Comparison of ENCODE assay signal across 10 cellular contexts in genomic region chr5:16889203-16889971, GRCh38. TPM values are rescaled to one million over a fixed set of nuclear protein-coding genes. Genes with fewer than 3 reads are reported as not detected.
DNase-seq lines count a peak whose midpoint lies in the region; ATAC-seq and TF ChIP-seq lines count a peak whose summit lies in the region.
"Had no signal": no experiment of that assay in that cellular context is flagged by ENCODE, and none has a peak within 500 bp of the region (broad histone marks: within the 10 kb centered on the region; RNA-seq: fewer than 3 reads in every experiment).

No MANE protein-coding gene starts in this region.

- no peaks in the 10 kb centered on the region for H4K20me1 ChIP-seq in BLaER1 treated with 17β-estradiol and CSF1 and Interleukin-3, amounts not matched to agents 10 nM and 100 nM

- no peak for ATAC-seq in activated CD8-positive, alpha-beta memory T cell treated with anti-CD3 and anti-CD28 coated beads, Interleukin-2, amount 10 ng/mL, durations not matched to agents 7 days and 5 days
- no peak for ATAC-seq in HG03521 (IDR thresholded peaks at IDR 0.05; ENCODE audit: unreplicated experiment)

- no peak overlapping the region for H3K4me3 ChIP-seq in BLaER1 treated with 17β-estradiol and CSF1 and Interleukin-3, amounts not matched to agents 10 nM and 100 nM
- H3K4me3 ChIP-seq in astrocyte of the spinal cord (ENCODE audit: low read depth, low read length) (no peak overlapping the region), mesodermal cell (ENCODE audit: extremely low read depth, insufficient read depth, low read length, poor library complexity, severe bottlenecking) (no peak overlapping the region)

- no peaks in the 10 kb centered on the region for H3K4me1 Mint-ChIP-seq in activated CD8-positive, alpha-beta memory T cell treated with anti-CD3 and anti-CD28 coated beads, Interleukin-2, amount 10 ng/mL, durations not matched to agents 7 days and 5 days

- H3K36me3 ChIP-seq in BLaER1 treated with 17β-estradiol and CSF1 and Interleukin-3, amounts not matched to agents 10 nM and 100 nM, result no peaks in the 10 kb centered on the region
- H3K36me3 ChIP-seq in mesodermal cell (ENCODE audit: control insufficient read depth, insufficient read depth, low read length), result peaks cover 10% of the 10 kb centered on the region

- H3K4me3 Mint-ChIP-seq in activated CD8-positive, alpha-beta memory T cell treated with anti-CD3 and anti-CD28 coated beads, Interleukin-2, amount 10 ng/mL, durations not matched to agents 7 days and 5 days, result no peak overlapping the region
- H3K4me3 Mint-ChIP-seq: dendritic cell treated with granulocyte-macrophage colony-stimulating factor and Interleukin-4, amounts not matched to agents 40 ng/mL and 50 ng/mL, for 4 days had no signal

- no peaks in the 10 kb centered on the region for H3K27me3 ChIP-seq in BLaER1 treated with 17β-estradiol and CSF1 and Interleukin-3, amounts not matched to agents 10 nM and 100 nM

- H3K9me3 Mint-ChIP-seq in activated CD8-positive, alpha-beta memory T cell treated with anti-CD3 and anti-CD28 coated beads, Interleukin-2, amount 10 ng/mL, durations not matched to agents 7 days and 5 days (ENCODE audit: low read depth), result no peaks in the 10 kb centered on the region
- H3K9me3 Mint-ChIP-seq: dendritic cell treated with granulocyte-macrophage colony-stimulating factor and Interleukin-4, amounts not matched to agents 40 ng/mL and 50 ng/mL, for 4 days had no signal

- H3K4me2 ChIP-seq in BLaER1 treated with 17β-estradiol and CSF1 and Interleukin-3, amounts not matched to agents 10 nM and 100 nM, result peak overlapping the region in 6 of 11 experiments; percentile 9 to 53 (median 22); a peak in 6 of 22 replicates

- H3K9ac ChIP-seq in BLaER1 treated with 17β-estradiol and CSF1 and Interleukin-3, amounts not matched to agents 10 nM and 100 nM, result no peak overlapping the region

- in situ Hi-C loops in astrocyte of the spinal cord (cut with HindIII; ENCODE audit: low sequenced_read_pairs), result no loop called here

- H3K27ac Mint-ChIP-seq in activated CD8-positive, alpha-beta memory T cell treated with anti-CD3 and anti-CD28 coated beads, Interleukin-2, amount 10 ng/mL, durations not matched to agents 7 days and 5 days, result no peak overlapping the region
- H3K27ac Mint-ChIP-seq: dendritic cell treated with granulocyte-macrophage colony-stimulating factor and Interleukin-4, amounts not matched to agents 40 ng/mL and 50 ng/mL, for 4 days had no signal

- peaks cover 0 to 11% (median 0%) of the 10 kb centered on the region in 11 experiments; a peak in 2 of 22 replicates for H3K9me3 ChIP-seq in BLaER1 treated with 17β-estradiol and CSF1 and Interleukin-3, amounts not matched to agents 10 nM and 100 nM (replicated peaks in 1 of 11)
- no peaks in the 10 kb centered on the region for H3K9me3 ChIP-seq in mesodermal cell (ENCODE audit: control insufficient read depth, low read length)

- CTCF ChIA-PET in activated CD8-positive, alpha-beta memory T cell treated with anti-CD3 and anti-CD28 coated beads, Interleukin-2, amount 10 ng/mL, durations not matched to agents 7 days and 5 days (lab: Charles Lee), result no interaction called here

- no peak for TF ChIP-seq CTCF in astrocyte of the spinal cord (IDR thresholded peaks at IDR 0.05; ENCODE audit: low read depth, low read length)

- no peak overlapping the region for H3K27ac ChIP-seq in BLaER1 treated with 17β-estradiol and CSF1 and Interleukin-3, amounts not matched to agents 10 nM and 100 nM
- H3K27ac ChIP-seq in mesodermal cell (ENCODE audit: low read depth, low read length, severe bottlenecking), result peak overlapping the region; percentile 70

- WGBS in mesodermal cell (ENCODE audit: insufficient coverage in 2 of 2), 2 experiments, result 100% methylated on average over 3 of the region's 8 CpGs

- H3K27me3 Mint-ChIP-seq in activated CD8-positive, alpha-beta memory T cell treated with anti-CD3 and anti-CD28 coated beads, Interleukin-2, amount 10 ng/mL, durations not matched to agents 7 days and 5 days, result no peaks in the 10 kb centered on the region
- H3K27me3 Mint-ChIP-seq: dendritic cell treated with granulocyte-macrophage colony-stimulating factor and Interleukin-4, amounts not matched to agents 40 ng/mL and 50 ng/mL, for 4 days had no signal

- no peaks in the 10 kb centered on the region for H3K36me3 Mint-ChIP-seq in activated CD8-positive, alpha-beta memory T cell treated with anti-CD3 and anti-CD28 coated beads, Interleukin-2, amount 10 ng/mL, durations not matched to agents 7 days and 5 days

- peaks cover 0 to 50% (median 34%) of the 10 kb centered on the region in 10 experiments; a peak in 15 of 20 replicates for H3K4me1 ChIP-seq in BLaER1 treated with 17β-estradiol and CSF1 and Interleukin-3, amounts not matched to agents 10 nM and 100 nM
- H3K4me1 ChIP-seq in mesodermal cell (ENCODE audit: control insufficient read depth, insufficient read depth, low read length, poor library complexity, severe bottlenecking), result peaks cover 71% of the 10 kb centered on the region

- DNase-seq in LHCN-M2 (ENCODE audit: low read depth) (peak; percentile 88), astrocyte of the spinal cord (ENCODE audit: low read depth, low spot score) (peak; percentile 82), NCI-H2227 treated with DMSO at 0.1 percent for 48 hours (lab: John Stamatoyannopoulos, UW) (no peak), T1000 (lab: John Stamatoyannopoulos, UW) (no peak)
- DNase-seq in activated CD8-positive, alpha-beta memory T cell treated with anti-CD3 and anti-CD28 coated beads, Interleukin-2, amount 10 ng/mL, durations not matched to agents 7 days and 5 days, result no peak
- DNase-seq: MM.1S had no signal

RNA-seq across cellular contexts. Expression of gene MYO10, which starts 46.7 kb away (rescaled TPM):
- 21.5 and 29.8 TPM in 2 replicates for total RNA-seq in LHCN-M2 (2014; rRNA removed)
- 25.1 TPM for polyA plus RNA-seq in LHCN-M2 (2012)
- 86.3 TPM for polyA plus RNA-seq in mesodermal cell (2013, experiment 1 of 2)
- 80.2 TPM for polyA plus RNA-seq in mesodermal cell (2013, experiment 2 of 2)
- total RNA-seq in activated CD8-positive, alpha-beta memory T cell treated with anti-CD3 and anti-CD28 coated beads, Interleukin-2, amount 10 ng/mL, durations not matched to agents 7 days and 5 days, result not detected

Comparison
In these comparisons a context has a peak if more than half of its experiments do, and no peak if none do; other contexts are left out.
1. DNase-seq: peak in LHCN-M2 (single experiment) and astrocyte of the spinal cord (single experiment); none in NCI-H2227 treated with DMSO at 0.1 percent for 48 hours (single experiment), activated CD8-positive, alpha-beta memory T cell treated with anti-CD3 and anti-CD28 coated beads, Interleukin-2, amount 10 ng/mL, durations not matched to agents 7 days and 5 days (single experiment) and T1000 (single experiment).
2. RNA of gene MYO10, which starts 46.7 kb away (total RNA-seq): 21.5 to 29.8 TPM in LHCN-M2; not detected in activated CD8-positive, alpha-beta memory T cell treated with anti-CD3 and anti-CD28 coated beads, Interleukin-2, amount 10 ng/mL, durations not matched to agents 7 days and 5 days; every median in the first group is over 10 times any median in the second.